8 cellular contexts compared by ENCODE assay signal in the genomic region with DNA sequence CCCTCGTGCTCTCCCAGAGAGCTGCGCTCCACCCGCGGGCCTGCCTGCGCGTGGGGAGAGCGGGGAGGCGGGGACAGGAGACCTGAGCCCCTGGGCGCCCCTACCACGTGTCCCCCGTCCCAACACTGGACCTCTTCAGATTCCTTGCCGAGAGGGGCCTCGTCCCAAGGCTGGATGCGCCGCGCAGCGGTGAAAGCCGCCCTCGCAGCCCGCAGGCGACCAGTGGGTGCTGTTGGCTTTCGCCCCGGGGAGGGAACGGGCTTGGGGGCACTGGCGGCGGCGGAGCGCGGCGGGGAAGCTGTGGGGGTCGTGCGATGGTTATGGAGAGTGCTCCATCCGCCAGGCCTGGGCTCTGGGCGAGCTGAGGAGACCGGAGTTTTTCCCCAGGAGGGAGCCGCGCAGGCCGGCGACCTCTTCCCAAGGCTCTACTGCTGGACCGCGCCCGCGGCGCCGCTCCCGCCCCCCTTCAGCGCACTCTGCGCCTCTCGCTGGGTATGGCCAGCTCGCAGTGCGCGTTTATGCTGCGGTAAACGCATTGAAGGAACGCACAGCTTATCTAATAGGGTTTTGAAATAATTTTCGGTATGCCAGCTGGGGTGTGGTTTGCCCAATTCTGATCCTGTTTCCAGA. TPM values are rescaled to one million over a fixed set of nuclear protein-coding genes. Genes with fewer than 3 reads are reported as not detected.
DNase-seq lines count a peak whose midpoint lies in the region; ATAC-seq and TF ChIP-seq lines count a peak whose summit lies in the region.

No MANE protein-coding gene starts in this region.

- H3K27me3 ChIP-seq in heart left ventricle = peaks cover 19 to 75% (median 45%) of the 10 kb centered on the region in 9 donors
- H3K27me3 ChIP-seq in upper lobe of left lung = peaks cover 0 to 25% (median 9%) of the 10 kb centered on the region in 4 donors

- TF ChIP-seq POLR2A in heart left ventricle (IDR thresholded peaks at IDR 0.05) (no peak), upper lobe of left lung (IDR thresholded peaks at IDR 0.05) (no peak)

- TF ChIP-seq CTCF in heart left ventricle (IDR thresholded peaks at IDR 0.05) (peak in 1 of 12 donors; percentile 26), upper lobe of left lung (IDR thresholded peaks at IDR 0.05) (no peak)

- H3K4me3 ChIP-seq in heart left ventricle (peak overlapping the region in 10 of 12 donors; percentile 8 to 49 (median 44)), upper lobe of left lung (peak overlapping the region in 3 of 4 donors; percentile 22 to 43 (median 38))

- H3K27me3 Mint-ChIP-seq in activated naive CD8-positive, alpha-beta T cell treated with anti-CD3 and anti-CD28 coated beads, Interleukin-2, amount 50 U/mL, for 24 hours = peaks cover 64% of the 10 kb centered on the region

- H3K36me3 ChIP-seq in heart left ventricle = no peaks in the 10 kb centered on the region
- H3K36me3 ChIP-seq in upper lobe of left lung = no peaks in the 10 kb centered on the region

- H3K36me3 Mint-ChIP-seq in activated naive CD8-positive, alpha-beta T cell treated with anti-CD3 and anti-CD28 coated beads, Interleukin-2, amount 50 U/mL, for 24 hours (ENCODE audit: low read depth) = no peaks in the 10 kb centered on the region

- TF ChIP-seq EP300 in upper lobe of left lung (IDR thresholded peaks at IDR 0.05) = no peak

- H3K4me3 Mint-ChIP-seq in activated naive CD8-positive, alpha-beta T cell treated with anti-CD3 and anti-CD28 coated beads, Interleukin-2, amount 50 U/mL, for 24 hours = peak overlapping the region; percentile 53

- peaks cover 9% of the 10 kb centered on the region for H3K4me1 Mint-ChIP-seq in activated naive CD8-positive, alpha-beta T cell treated with anti-CD3 and anti-CD28 coated beads, Interleukin-2, amount 50 U/mL, for 24 hours

- intact Hi-C loops in heart left ventricle (cut with DNase I) = no loop called here
- intact Hi-C loops in Right ventricle myocardium superior (cut with DNase I) = no loop called here

- H3K27ac ChIP-seq in heart left ventricle (no peak overlapping the region), upper lobe of left lung (no peak overlapping the region)

- no peak overlapping the region for H3K27ac Mint-ChIP-seq in activated naive CD8-positive, alpha-beta T cell treated with anti-CD3 and anti-CD28 coated beads, Interleukin-2, amount 50 U/mL, for 24 hours

- no peaks in the 10 kb centered on the region for H3K9me3 Mint-ChIP-seq in activated naive CD8-positive, alpha-beta T cell treated with anti-CD3 and anti-CD28 coated beads, Interleukin-2, amount 50 U/mL, for 24 hours

- WGBS in heart left ventricle, 4 donors = 1 to 5% (median 2%) methylated on average over 24 to 56 of the region's 56 CpGs
- 2 to 5% methylated on average over 14 to 28 of the region's 56 CpGs for WGBS in upper lobe of left lung, 2 donors

- no peaks in the 10 kb centered on the region for H3K9me3 ChIP-seq in heart left ventricle
- H3K9me3 ChIP-seq in upper lobe of left lung = no peaks in the 10 kb centered on the region

- H3K4me1 ChIP-seq in heart left ventricle (peaks cover 0 to 36% (median 12%) of the 10 kb centered on the region in 12 donors), upper lobe of left lung (peaks cover 18 to 27% (median 21%) of the 10 kb centered on the region in 4 donors)

- ATAC-seq in heart left ventricle = peak in 1 of 4 donors; percentile 46
- ATAC-seq in Right ventricle myocardium superior (ENCODE audit: poor library complexity) = no peak
- no peak for ATAC-seq in activated naive CD8-positive, alpha-beta T cell treated with anti-CD3 and anti-CD28 coated beads, Interleukin-2, amount 50 U/mL, for 24 hours
- ATAC-seq in upper lobe of left lung (ENCODE audit: low FRiP score in 2 of 2) = no peak
- no peak for ATAC-seq in HG03432 (IDR thresholded peaks at IDR 0.05; ENCODE audit: unreplicated experiment)

- no peak for DNase-seq in heart left ventricle
- DNase-seq in Right ventricle myocardium superior = no peak
- no peak for DNase-seq in activated naive CD8-positive, alpha-beta T cell treated with anti-CD3 and anti-CD28 coated beads, Interleukin-2, amount 50 U/mL, for 24 hours
- peak; percentile 73 for DNase-seq in left kidney (ENCODE audit: low read depth, low spot score)
- DNase-seq in upper lobe of left lung = peak in 1 of 2 donors; percentile 84
- no peak for DNase-seq in NCI-H446 treated with DMSO at 0.1 percent for 48 hours (lab: John Stamatoyannopoulos, UW)
- no peak for DNase-seq in NCI-H187 (lab: John Stamatoyannopoulos, UW)

RNA-seq across cellular contexts. Expression of a gene that starts 17.2 kb away (rescaled TPM):
- under 1 TPM in 2 of 9 donors, not detected in 7; 0.13 to 0.16 TPM for total RNA-seq in heart left ventricle
- under 1 TPM in 1 of 2 donors, not detected in 1; 0.17 TPM for polyA plus RNA-seq in heart left ventricle
- total RNA-seq in Right ventricle myocardium superior = not detected
- 1 to 10 TPM in 1 of 6 donors, under 1 TPM in 1, not detected in 4; 0.27 to 1.9 TPM for total RNA-seq in upper lobe of left lung
